18 cellular contexts compared by ENCODE assay signal in the genomic region with DNA sequence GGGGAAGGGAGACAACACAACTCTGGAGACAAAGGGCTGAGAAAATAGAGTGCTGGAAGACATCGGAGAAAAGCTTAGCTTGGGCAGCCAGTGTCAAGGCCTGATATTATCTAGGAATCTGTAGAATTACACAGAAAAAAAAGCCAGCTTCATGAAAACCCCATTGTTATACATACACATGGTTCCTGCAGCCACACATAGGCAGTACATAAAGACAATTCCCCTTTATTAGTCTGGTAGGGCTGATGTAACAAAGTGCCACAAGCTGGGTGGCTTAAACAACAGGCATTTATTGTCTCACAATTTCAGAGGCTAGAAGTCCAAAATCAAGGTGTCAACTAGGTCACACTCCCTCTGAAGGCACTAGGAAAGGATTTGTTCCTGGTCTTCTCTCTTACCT.
"Had no signal": no experiment of that assay in that cellular context is flagged by ENCODE, and none has a peak within 500 bp of the region (broad histone marks: within the 10 kb centered on the region; RNA-seq: fewer than 3 reads in every experiment).

No MANE protein-coding gene starts in this region.

- DNase-seq: activated CD4-positive, alpha-beta T cell treated with anti-CD3 and anti-CD28 coated beads, Interleukin-2, amount 50 U/mL, for 4 hours; activated effector memory CD4-positive, alpha-beta T cell treated with anti-CD3 and anti-CD28 coated beads, Interleukin-2, amount 50 U/mL, for 16 hours; activated T-cell treated with anti-CD3 and anti-CD28 coated beads, Interleukin-2, amount 50 U/mL, for 72 hours; erythroblast; foreskin fibroblast; left ventricle myocardium inferior; natural killer cell; spleen; stimulated activated CD4-positive, alpha-beta T cell treated with anti-CD3 and anti-CD28 coated beads, Interleukin-4, amount 100 ng/mL, for 24 hours; stimulated activated naive CD4-positive, alpha-beta T cell treated with Interleukin-2 at 50 U/mL for 16 hours; T-helper 9 cell; tibial artery had no signal

- ATAC-seq: activated naive CD4-positive, alpha-beta T cell treated with anti-CD3 and anti-CD28 coated beads, Interleukin-2, amount 50 U/mL, for 72 hours; activated T-cell treated with anti-CD3 and anti-CD28 coated beads, Interleukin-2, amount 50 U/mL, for 72 hours; natural killer cell had no signal

- H3K4me1 ChIP-seq: breast epithelium, prostate gland, tibial artery had no signal

- H3K9me3 ChIP-seq: prostate gland had no signal

- H3K4me3 ChIP-seq: breast epithelium, coronary artery, left ventricle myocardium inferior, prostate gland, right atrium auricular region, spleen, tibial artery had no signal

- H3K27me3 ChIP-seq: right atrium auricular region, spleen, tibial artery had no signal

- H3K36me3 Mint-ChIP-seq: mesothelial cell of epicardium, natural killer cell had no signal

- H3K27ac Mint-ChIP-seq: mesothelial cell of epicardium, natural killer cell had no signal

- H3K36me3 ChIP-seq: breast epithelium, left ventricle myocardium inferior, prostate gland, right atrium auricular region, spleen, tibial artery had no signal

- H3K4me3 Mint-ChIP-seq: activated T-cell treated with anti-CD3 and anti-CD28 coated beads, Interleukin-2, amount 50 U/mL, for 72 hours; mesothelial cell of epicardium; natural killer cell had no signal

- H3K9me3 Mint-ChIP-seq: natural killer cell had no signal

- H3K27ac ChIP-seq: breast epithelium, coronary artery, left ventricle myocardium inferior, prostate gland, right atrium auricular region, spleen, tibial artery had no signal
